18 cellular contexts compared by ENCODE assay signal in the genomic region with DNA sequence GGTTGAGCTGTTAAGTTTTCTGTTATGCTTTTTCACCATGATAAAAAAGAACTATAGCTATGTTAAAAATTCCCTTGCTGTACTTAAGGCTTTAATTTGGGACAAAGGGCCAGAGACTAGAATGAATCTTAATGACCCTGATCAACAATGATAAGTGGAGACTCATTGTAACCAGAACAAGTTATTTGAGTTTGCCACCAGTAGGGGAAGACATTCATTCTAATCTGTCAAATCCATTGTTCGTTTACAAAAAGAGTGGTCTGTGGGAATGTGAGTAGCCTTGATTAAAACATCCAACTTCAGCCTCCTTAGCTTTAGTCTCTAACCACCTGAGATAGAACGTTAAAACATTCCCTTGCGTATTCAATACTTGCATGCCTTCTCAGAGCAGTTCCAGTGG.
DNase-seq lines count a peak whose midpoint lies in the region; ATAC-seq, FAIRE-seq and TF ChIP-seq lines count a peak whose summit lies in the region.
"Had no signal": no experiment of that assay in that cellular context is flagged by ENCODE, and none has a peak within 500 bp of the region (broad histone marks: within the 10 kb centered on the region; RNA-seq: fewer than 3 reads in every experiment).

No MANE protein-coding gene starts in this region.

- no peaks in the 10 kb centered on the region for H3K9me1 ChIP-seq in endothelial cell of umbilical vein (replicated peaks; ENCODE audit: control insufficient read depth, extremely low read depth, insufficient read depth, low read length)

- H3K27ac ChIP-seq in mammary epithelial cell (ENCODE audit: insufficient read depth, low read depth, low read length) (no peak overlapping the region), OCI-LY3 (ENCODE audit: low read length) (no peak overlapping the region), endothelial cell of umbilical vein (ENCODE audit: insufficient read depth, low read depth, low read length) (no peak overlapping the region), smooth muscle cell (ENCODE audit: low read depth) (no peak overlapping the region)
- H3K27ac ChIP-seq: ascending aorta, left ventricle myocardium inferior, psoas muscle had no signal

- ATAC-seq in GM18909 (IDR thresholded peaks at IDR 0.05; ENCODE audit: poor library complexity, unreplicated experiment), result no peak
- ATAC-seq: stimulated activated naive CD8-positive, alpha-beta T cell treated with anti-CD3 and anti-CD28 coated beads, Interleukin-15, amount 100 ng/mL, for 72 hours had no signal

- CTCF ChIA-PET in mammary epithelial cell (lab: Charles Lee; ENCODE audit: low non-redundant PET), result no interaction called here
- CTCF ChIA-PET in MCF 10A (lab: Yijun Ruan, JAX), result interaction anchor here (0.6 to 5.3 kb wide), 27 partner anchors 9 to 1276 kb away, joined by 3 to 21 read pairs (median 3); a partner anchor contains a TSS
- CTCF ChIA-PET in endothelial cell of umbilical vein (lab: Charles Lee), result interaction anchor here (0.5 to 3.3 kb wide), 19 partner anchors 9 to 1289 kb away, joined by 3 to 23 read pairs (median 4); a partner anchor contains a TSS

- H3K9ac ChIP-seq in mammary epithelial cell (ENCODE audit: insufficient read depth, low read length), result no peak overlapping the region
- H3K9ac ChIP-seq in OCI-LY3 (ENCODE audit: low read length), result no peak overlapping the region
- no peak overlapping the region for H3K9ac ChIP-seq in endothelial cell of umbilical vein (replicated peaks; ENCODE audit: extremely low read depth, insufficient read depth, low read length)
- H3K9ac ChIP-seq in smooth muscle cell (ENCODE audit: low read depth), result no peak overlapping the region

- POLR2A ChIA-PET in MCF 10A (lab: Yijun Ruan, JAX), result interaction anchor here (0.7 to 2.1 kb wide), 3 partner anchors 78 to 275 kb away, joined by 3 to 8 read pairs (median 4); a partner anchor contains a TSS
- POLR2A ChIA-PET in endothelial cell of umbilical vein (lab: Charles Lee), result no interaction called here

- no peaks in the 10 kb centered on the region for H3K36me3 Mint-ChIP-seq in MCF 10A (ENCODE audit: insufficient read depth, unreplicated experiment)
- no peaks in the 10 kb centered on the region for H3K36me3 Mint-ChIP-seq in type B pancreatic cell

- H4K20me1 ChIP-seq in mammary epithelial cell (ENCODE audit: insufficient read depth, low read length) (no peaks in the 10 kb centered on the region), OCI-LY3 (ENCODE audit: insufficient read depth, low read length) (no peaks in the 10 kb centered on the region), endothelial cell of umbilical vein (replicated peaks; ENCODE audit: control insufficient read depth, extremely low read depth, insufficient read depth, low read length) (no peaks in the 10 kb centered on the region), smooth muscle cell (ENCODE audit: low read depth) (no peaks in the 10 kb centered on the region)

- H3K36me3 ChIP-seq in mammary epithelial cell (ENCODE audit: insufficient read depth, low read length) (no peaks in the 10 kb centered on the region), OCI-LY3 (replicated peaks; ENCODE audit: low read depth, low read length) (no peaks in the 10 kb centered on the region), endothelial cell of umbilical vein (ENCODE audit: control insufficient read depth in 2 of 2, extremely low read depth in 1 of 2, insufficient read depth in 2 of 2, low read length in 2 of 2) (no peaks in the 10 kb centered on the region), smooth muscle cell (ENCODE audit: low read depth) (no peaks in the 10 kb centered on the region)
- H3K36me3 ChIP-seq: ascending aorta, left ventricle myocardium inferior had no signal

- no peaks in the 10 kb centered on the region for H3K79me2 ChIP-seq in mammary epithelial cell (ENCODE audit: insufficient read depth, low read length)
- H3K79me2 ChIP-seq in OCI-LY3 (ENCODE audit: low read length), result no peaks in the 10 kb centered on the region
- H3K79me2 ChIP-seq in endothelial cell of umbilical vein (ENCODE audit: control insufficient read depth, insufficient read depth, low read length), result no peaks in the 10 kb centered on the region
- H3K79me2 ChIP-seq in smooth muscle cell (ENCODE audit: low read depth), result no peaks in the 10 kb centered on the region

- H2AFZ ChIP-seq in mammary epithelial cell (ENCODE audit: low read depth, low read length) (no peak overlapping the region), OCI-LY3 (ENCODE audit: low read depth, low read length) (no peak overlapping the region), endothelial cell of umbilical vein (ENCODE audit: low read depth, low read length) (no peak overlapping the region), smooth muscle cell (ENCODE audit: low read depth) (no peak overlapping the region)

- TF ChIP-seq POLR2A in endothelial cell of umbilical vein (IDR thresholded peaks at IDR 0.05; ENCODE audit: low read depth, low read length), result no peak

- intact Hi-C loops in mammary epithelial cell (cut with micrococcal nuclease), result loop anchor here (1.0 to 10.0 kb wide), 4 partner anchors 161 to 556 kb away; a partner anchor contains a TSS
- intact Hi-C loops in MCF 10A (cut with micrococcal nuclease), result loop anchor here (1.0 to 2.0 kb wide), 4 partner anchors 152 to 556 kb away; a partner anchor contains a TSS
- intact Hi-C loops in endothelial cell of umbilical vein (cut with micrococcal nuclease), result loop anchor here (1.0 to 10.0 kb wide), 5 partner anchors 152 to 556 kb away; a partner anchor contains a TSS

- H3K4me3 Mint-ChIP-seq in MCF 10A (ENCODE audit: unreplicated experiment) (no peak overlapping the region), type B pancreatic cell (peak overlapping the region; percentile 40)
- H3K4me3 Mint-ChIP-seq: dendritic cell treated with granulocyte-macrophage colony-stimulating factor and Interleukin-4, amounts not matched to agents 40 ng/mL and 50 ng/mL, for 4 days; stimulated activated naive CD8-positive, alpha-beta T cell treated with anti-CD3 and anti-CD28 coated beads, Interleukin-15, amount 100 ng/mL, for 72 hours; T-helper 1 cell treated with Interleukin-12 subunit alpha and Interleukin-12 subunit beta and Interleukin-4 antibody, amounts not matched to agents 30 μg/mL and 1 μg/mL, for 36 hours had no signal

- H3K4me1 Mint-ChIP-seq in MCF 10A (ENCODE audit: insufficient read depth, unreplicated experiment) (no peaks in the 10 kb centered on the region), type B pancreatic cell (ENCODE audit: unreplicated experiment) (peaks cover 20% of the 10 kb centered on the region)
- H3K4me1 Mint-ChIP-seq: stimulated activated naive CD8-positive, alpha-beta T cell treated with anti-CD3 and anti-CD28 coated beads, Interleukin-15, amount 100 ng/mL, for 72 hours had no signal

- dilution Hi-C loops in mammary epithelial cell (cut with HindIII; ENCODE audit: low sequenced_read_pairs), result no loop called here
- dilution Hi-C loops in endothelial cell of umbilical vein (cut with MboI; ENCODE audit: extremely low pct_ligation_motif_present, low sequenced_read_pairs), result no loop called here

- H3K4me2 ChIP-seq in mammary epithelial cell (ENCODE audit: insufficient read depth, low read depth, low read length), result no peak overlapping the region
- no peak overlapping the region for H3K4me2 ChIP-seq in OCI-LY3 (ENCODE audit: low read length)
- H3K4me2 ChIP-seq in endothelial cell of umbilical vein (ENCODE audit: insufficient read depth, low read length), result no peak overlapping the region
- no peak overlapping the region for H3K4me2 ChIP-seq in smooth muscle cell

- peak; percentile 79 for FAIRE-seq in endothelial cell of umbilical vein (lab: Jason Lieb, UNC)

- no peaks in the 10 kb centered on the region for H3F3A ChIP-seq in smooth muscle cell (ENCODE audit: low read depth)

- BruUV-seq in mammary epithelial cell (replicated peaks; lab: Mats Ljungman, UMichigan), result no TSS peak
- no TSS peak for BruUV-seq in MCF 10A (replicated peaks; lab: Mats Ljungman, UMichigan)
- no TSS peak for BruUV-seq in endothelial cell of umbilical vein (replicated peaks; lab: Mats Ljungman, UMichigan)

- in situ Hi-C loops in mammary epithelial cell (cut with MboI; ENCODE audit: low sequenced_read_pairs in 2 of 2), result loop anchor here in 1 of 2 donors (10.0 kb wide), 2 partner anchors 164 to 554 kb away; a partner anchor contains a TSS

- H3K27me3 Mint-ChIP-seq in MCF 10A (ENCODE audit: insufficient read depth, unreplicated experiment) (no peaks in the 10 kb centered on the region), type B pancreatic cell (no peaks in the 10 kb centered on the region)

- no peaks in the 10 kb centered on the region for H3K27me3 ChIP-seq in mammary epithelial cell (ENCODE audit: insufficient read depth, low read length)
- H3K27me3 ChIP-seq in OCI-LY3 (ENCODE audit: low read depth, low read length), result 0 out of 2 replicates have a peak, but pooled peaks cover 6% of the 10 kb centered on the region
- H3K27me3 ChIP-seq in endothelial cell of umbilical vein (ENCODE audit: control insufficient read depth in 2 of 2, insufficient read depth in 2 of 2, low read length in 2 of 2), result peaks cover 20 to 25% of the 10 kb centered on the region in 2 experiments
- no peaks in the 10 kb centered on the region for H3K27me3 ChIP-seq in smooth muscle cell (ENCODE audit: low read depth)
- H3K27me3 ChIP-seq: ascending aorta had no signal

- H3K9me3 Mint-ChIP-seq in MCF 10A (ENCODE audit: unreplicated experiment), result no peaks in the 10 kb centered on the region
- H3K9me3 Mint-ChIP-seq in type B pancreatic cell, result no peaks in the 10 kb centered on the region
- H3K9me3 Mint-ChIP-seq: dendritic cell treated with granulocyte-macrophage colony-stimulating factor and Interleukin-4, amounts not matched to agents 40 ng/mL and 50 ng/mL, for 4 days; stimulated activated naive CD8-positive, alpha-beta T cell treated with anti-CD3 and anti-CD28 coated beads, Interleukin-15, amount 100 ng/mL, for 72 hours; T-helper 1 cell treated with Interleukin-12 subunit alpha and Interleukin-12 subunit beta and Interleukin-4 antibody, amounts not matched to agents 30 μg/mL and 1 μg/mL, for 36 hours had no signal

- TF ChIP-seq CTCF in mammary epithelial cell (conservative IDR thresholded peaks at IDR 0.05 in 1 of 2, IDR thresholded peaks at IDR 0.05 in 1 of 2; ENCODE audit: extremely low read depth in 1 of 2, insufficient read depth in 1 of 2, low read depth in 1 of 2, low read length in 2 of 2) (peak; percentile 4 to 8), MCF 10A (IDR thresholded peaks at IDR 0.05; ENCODE audit: unreplicated experiment) (no peak), OCI-LY3 (IDR thresholded peaks at IDR 0.05; ENCODE audit: low read depth, low read length) (peak; percentile 39), endothelial cell of umbilical vein (IDR thresholded peaks at IDR 0.05; ENCODE audit: extremely low read depth in 1 of 2, insufficient read depth in 1 of 2, low read depth in 1 of 2, low read length in 2 of 2) (peak; percentile 6 to 31), type B pancreatic cell (conservative IDR thresholded peaks at IDR 0.05) (no peak), smooth muscle cell (IDR thresholded peaks at IDR 0.05; ENCODE audit: borderline replicate concordance, insufficient read depth, poor library complexity, severe bottlenecking) (no peak)

- DNase-seq in mammary epithelial cell (no peak), MCF 10A (ENCODE audit: unreplicated experiment) (no peak), endothelial cell of umbilical vein (ENCODE audit: low read depth, low spot score) (peak; percentile 50), type B pancreatic cell (ENCODE audit: extremely low spot score, unreplicated experiment) (no peak), smooth muscle cell (lab: John Stamatoyannopoulos, UW; ENCODE audit: unreplicated experiment) (no peak)
- DNase-seq in activated CD8-positive, alpha-beta memory T cell treated with anti-CD3 and anti-CD28 coated beads, Interleukin-2, amount 50 U/mL, for 48 hours, result no peak
- DNase-seq: activated naive CD4-positive, alpha-beta T cell treated with Interleukin-2 at 50 U/mL for 16 hours; GF-D8; GOT3; left ventricle myocardium inferior; NCI-H1048; psoas muscle; stimulated activated naive CD8-positive, alpha-beta T cell treated with anti-CD3 and anti-CD28 coated beads, Interleukin-15, amount 100 ng/mL, for 72 hours had no signal

- H3K4me3 ChIP-seq in mammary epithelial cell (replicated peaks in 1 of 3; ENCODE audit: insufficient read depth in 1 of 3, low read depth in 2 of 3, low read length in 3 of 3) (no peak overlapping the region), OCI-LY3 (ENCODE audit: low read length) (no peak overlapping the region), endothelial cell of umbilical vein (replicated peaks in 1 of 3; ENCODE audit: insufficient read depth in 1 of 3, low read depth in 1 of 3, low read length in 3 of 3) (no peak overlapping the region), smooth muscle cell (no peak overlapping the region)
- H3K4me3 ChIP-seq: ascending aorta, left ventricle myocardium inferior, psoas muscle had no signal

- 90% methylated on average over 3 of the region's 3 CpGs for WGBS in mammary epithelial cell (ENCODE audit: low coverage, missing lambda C conversion rate)
- WGBS in smooth muscle cell (ENCODE audit: low lambda C conversion rate), result 78% methylated on average over 3 of the region's 3 CpGs

- H3K9me3 ChIP-seq in mammary epithelial cell (replicated peaks; ENCODE audit: insufficient read depth, low read length), result no peaks in the 10 kb centered on the region
- H3K9me3 ChIP-seq in OCI-LY3 (ENCODE audit: insufficient read depth, low read length), result no peaks in the 10 kb centered on the region
- H3K9me3 ChIP-seq in endothelial cell of umbilical vein (replicated peaks; ENCODE audit: control insufficient read depth, insufficient read depth, low read length), result no peaks in the 10 kb centered on the region
- no peaks in the 10 kb centered on the region for H3K9me3 ChIP-seq in smooth muscle cell (replicated peaks; ENCODE audit: low read depth)
- H3K9me3 ChIP-seq: ascending aorta, left ventricle myocardium inferior, psoas muscle had no signal

- H3K4me1 ChIP-seq in mammary epithelial cell (ENCODE audit: insufficient read depth, low read length) (peaks cover 18% of the 10 kb centered on the region), OCI-LY3 (ENCODE audit: low read length) (peaks cover 9% of the 10 kb centered on the region), endothelial cell of umbilical vein (ENCODE audit: control insufficient read depth, extremely low read depth, insufficient read depth, low read length) (no peaks in the 10 kb centered on the region), smooth muscle cell (ENCODE audit: low read depth) (peaks cover under 1% of the 10 kb centered on the region)
- H3K4me1 ChIP-seq: ascending aorta, left ventricle myocardium inferior, psoas muscle had no signal

- H3K27ac Mint-ChIP-seq in MCF 10A (ENCODE audit: low read depth, unreplicated experiment), result no peak overlapping the region
- peak overlapping the region; percentile 53 for H3K27ac Mint-ChIP-seq in type B pancreatic cell
- H3K27ac Mint-ChIP-seq: dendritic cell treated with granulocyte-macrophage colony-stimulating factor and Interleukin-4, amounts not matched to agents 40 ng/mL and 50 ng/mL, for 4 days; stimulated activated naive CD8-positive, alpha-beta T cell treated with anti-CD3 and anti-CD28 coated beads, Interleukin-15, amount 100 ng/mL, for 72 hours; T-helper 1 cell treated with Interleukin-12 subunit alpha and Interleukin-12 subunit beta and Interleukin-4 antibody, amounts not matched to agents 30 μg/mL and 1 μg/mL, for 36 hours had no signal

Comparison
In these comparisons a context has a peak if more than half of its experiments do, and no peak if none do; other contexts are left out.
1. CTCF ChIP-seq: peak in mammary epithelial cell (2 of 2), OCI-LY3 (single experiment) and endothelial cell of umbilical vein (2 of 2); none in MCF 10A (single experiment), type B pancreatic cell (single experiment) and smooth muscle cell (single experiment).